Comparison of ENCODE assay signal across 9 cellular contexts in genomic region chr21:45309069-45309521, GRCh38. TPM values are rescaled to one million over a fixed set of nuclear protein-coding genes. Genes with fewer than 3 reads are reported as not detected.
A peak's percentile ranks its signal among the peaks of the same experiment; 100 is the strongest.
DNase-seq lines count a peak whose midpoint lies in the region; ATAC-seq, FAIRE-seq and TF ChIP-seq lines count a peak whose summit lies in the region.
"Had no signal": no experiment of that assay in that cellular context is flagged by ENCODE, and none has a peak within 500 bp of the region (broad histone marks: within the 10 kb centered on the region; RNA-seq: fewer than 3 reads in every experiment).

No MANE protein-coding gene starts in this region.

- no peaks in the 10 kb centered on the region for H3K27me3 ChIP-seq in endothelial cell of umbilical vein (ENCODE audit: control insufficient read depth in 2 of 2, insufficient read depth in 2 of 2, low read length in 2 of 2)

- peak overlapping the region; percentile 84 for H3K27ac ChIP-seq in endothelial cell of umbilical vein (ENCODE audit: insufficient read depth, low read depth, low read length)
- peak overlapping the region; percentile 19 for H3K27ac ChIP-seq in urinary bladder (ENCODE audit: low read depth)

- no peak overlapping the region for H3K4me3 Mint-ChIP-seq in Calu3 (ENCODE audit: low read depth, unreplicated experiment)
- peak overlapping the region; percentile 29 for H3K4me3 Mint-ChIP-seq in activated CD4-positive, alpha-beta T cell treated with anti-CD3 and anti-CD28 coated beads, Interleukin-2, amount 10 ng/mL, durations not matched to agents 24 days and 14 days
- H3K4me3 Mint-ChIP-seq: IgD-negative memory B cell had no signal

- H4K20me1 ChIP-seq in endothelial cell of umbilical vein (replicated peaks; ENCODE audit: control insufficient read depth, extremely low read depth, insufficient read depth, low read length): no peaks in the 10 kb centered on the region

- no peaks in the 10 kb centered on the region for H3K27me3 Mint-ChIP-seq in Calu3 (ENCODE audit: unreplicated experiment)
- peaks cover 9% of the 10 kb centered on the region for H3K27me3 Mint-ChIP-seq in activated CD4-positive, alpha-beta T cell treated with anti-CD3 and anti-CD28 coated beads, Interleukin-2, amount 10 ng/mL, durations not matched to agents 24 days and 14 days

- H3K9me3 ChIP-seq in endothelial cell of umbilical vein (replicated peaks; ENCODE audit: control insufficient read depth, insufficient read depth, low read length): no peaks in the 10 kb centered on the region

- H3K36me3 Mint-ChIP-seq in Calu3 (ENCODE audit: insufficient read depth, unreplicated experiment): no peaks in the 10 kb centered on the region
- no peaks in the 10 kb centered on the region for H3K36me3 Mint-ChIP-seq in activated CD4-positive, alpha-beta T cell treated with anti-CD3 and anti-CD28 coated beads, Interleukin-2, amount 10 ng/mL, durations not matched to agents 24 days and 14 days (ENCODE audit: low read depth)
- H3K36me3 Mint-ChIP-seq: IgD-negative memory B cell had no signal

- BruUV-seq in Calu3 (replicated peaks; lab: Mats Ljungman, UMichigan): no TSS peak
- TSS peak; percentile 57 for BruUV-seq in endothelial cell of umbilical vein (replicated peaks; lab: Mats Ljungman, UMichigan)

- no peak for FAIRE-seq in endothelial cell of umbilical vein (lab: Jason Lieb, UNC)

- peaks cover 18% of the 10 kb centered on the region for H3K4me1 ChIP-seq in endothelial cell of umbilical vein (ENCODE audit: control insufficient read depth, extremely low read depth, insufficient read depth, low read length)
- no peaks in the 10 kb centered on the region for H3K4me1 ChIP-seq in urinary bladder (ENCODE audit: insufficient read depth)

- peak; percentile 63 for DNase-seq in Calu3
- DNase-seq in LHCN-M2 (ENCODE audit: low read depth): peak; percentile 75
- peak; percentile 83 for DNase-seq in activated CD4-positive, alpha-beta T cell treated with anti-CD3 and anti-CD28 coated beads, Interleukin-2, amount 10 ng/mL, durations not matched to agents 24 days and 14 days
- DNase-seq in endothelial cell of umbilical vein (ENCODE audit: low read depth, low spot score): peak; percentile 89
- peak; percentile 80 for DNase-seq in myocyte (ENCODE audit: low read depth)

- H3K9me1 ChIP-seq in endothelial cell of umbilical vein (replicated peaks; ENCODE audit: control insufficient read depth, extremely low read depth, insufficient read depth, low read length): no peaks in the 10 kb centered on the region

- TF ChIP-seq CTCF in Calu3 (IDR thresholded peaks at IDR 0.05; ENCODE audit: unreplicated experiment): peak; percentile 50
- peak; percentile 76 to 93 for TF ChIP-seq CTCF in endothelial cell of umbilical vein (IDR thresholded peaks at IDR 0.05; ENCODE audit: extremely low read depth in 1 of 2, insufficient read depth in 1 of 2, low read depth in 1 of 2, low read length in 2 of 2)

- dilution Hi-C loops in endothelial cell of umbilical vein (cut with MboI; ENCODE audit: extremely low pct_ligation_motif_present, low sequenced_read_pairs): no loop called here

- H3K4me1 Mint-ChIP-seq in Calu3 (ENCODE audit: low read depth, unreplicated experiment): no peaks in the 10 kb centered on the region
- peaks cover 8% of the 10 kb centered on the region for H3K4me1 Mint-ChIP-seq in activated CD4-positive, alpha-beta T cell treated with anti-CD3 and anti-CD28 coated beads, Interleukin-2, amount 10 ng/mL, durations not matched to agents 24 days and 14 days
- H3K4me1 Mint-ChIP-seq: IgD-negative memory B cell had no signal

- no peak for TF ChIP-seq POLR2A in endothelial cell of umbilical vein (IDR thresholded peaks at IDR 0.05; ENCODE audit: low read depth, low read length)

- CTCF ChIA-PET in Calu3 (lab: Charles Lee): no interaction called here
- CTCF ChIA-PET in endothelial cell of umbilical vein (lab: Charles Lee): interaction anchor here (0.7 to 2.1 kb wide), 33 partner anchors 9 to 512 kb away, joined by 3 to 48 read pairs (median 5); partner anchors contain the start of gene POFUT2

- H3K9ac ChIP-seq in endothelial cell of umbilical vein (replicated peaks; ENCODE audit: extremely low read depth, insufficient read depth, low read length): peak overlapping the region; percentile 67

- intact Hi-C loops in Calu3 (cut with micrococcal nuclease; ENCODE audit: unreplicated experiment): no loop called here
- intact Hi-C loops in activated CD4-positive, alpha-beta T cell treated with anti-CD3 and anti-CD28 coated beads, Interleukin-2, amount 10 ng/mL, durations not matched to agents 24 days and 14 days (cut with micrococcal nuclease): no loop called here
- intact Hi-C loops in endothelial cell of umbilical vein (cut with micrococcal nuclease): loop anchor here (1.0 to 2.0 kb wide), 4 partner anchors 8 to 130 kb away; no protein-coding TSS in a partner anchor

- H2AFZ ChIP-seq in endothelial cell of umbilical vein (ENCODE audit: low read depth, low read length): peak overlapping the region; percentile 42

- H3K27ac Mint-ChIP-seq in Calu3 (ENCODE audit: unreplicated experiment): no peak overlapping the region
- no peak overlapping the region for H3K27ac Mint-ChIP-seq in activated CD4-positive, alpha-beta T cell treated with anti-CD3 and anti-CD28 coated beads, Interleukin-2, amount 10 ng/mL, durations not matched to agents 24 days and 14 days

- H3K4me3 ChIP-seq in endothelial cell of umbilical vein (replicated peaks in 1 of 3; ENCODE audit: insufficient read depth in 1 of 3, low read depth in 1 of 3, low read length in 3 of 3): no peak overlapping the region
- no peak overlapping the region for H3K4me3 ChIP-seq in urinary bladder (ENCODE audit: low read depth, low read length)

- peak overlapping the region; percentile 41 for H3K4me2 ChIP-seq in endothelial cell of umbilical vein (ENCODE audit: insufficient read depth, low read length)

- H3K36me3 ChIP-seq in endothelial cell of umbilical vein (ENCODE audit: control insufficient read depth in 2 of 2, extremely low read depth in 1 of 2, insufficient read depth in 2 of 2, low read length in 2 of 2): no peaks in the 10 kb centered on the region
- H3K36me3 ChIP-seq in urinary bladder (ENCODE audit: insufficient read depth): no peaks in the 10 kb centered on the region

- WGBS in urinary bladder: 62% methylated on average over 10 of the region's 10 CpGs

- no peak for ATAC-seq in HG02885 (IDR thresholded peaks at IDR 0.05; ENCODE audit: poor library complexity, unreplicated experiment)
- ATAC-seq in GM21529 (IDR thresholded peaks at IDR 0.05; ENCODE audit: unreplicated experiment): no peak

- POLR2A ChIA-PET in endothelial cell of umbilical vein (lab: Charles Lee): interaction anchor here (0.7 to 0.8 kb wide), 2 partner anchors 10 to 15 kb away, joined by 3 read pairs; no protein-coding TSS in a partner anchor

- no peaks in the 10 kb centered on the region for H3K79me2 ChIP-seq in endothelial cell of umbilical vein (ENCODE audit: control insufficient read depth, insufficient read depth, low read length)

- H3K9me3 Mint-ChIP-seq in Calu3 (ENCODE audit: low read depth, unreplicated experiment): no peaks in the 10 kb centered on the region
- no peaks in the 10 kb centered on the region for H3K9me3 Mint-ChIP-seq in activated CD4-positive, alpha-beta T cell treated with anti-CD3 and anti-CD28 coated beads, Interleukin-2, amount 10 ng/mL, durations not matched to agents 24 days and 14 days

TF ChIP-seq in endothelial cell of umbilical vein, 7 proteins besides CTCF, POLR2A, EP300 and RAD21:
- TF ChIP-seq EZH2 (IDR thresholded peaks at IDR 0.05; ENCODE audit: borderline replicate concordance, low read depth, low read length, severe bottlenecking) (no peak), MYC (IDR thresholded peaks at IDR 0.05; ENCODE audit: low read depth, low read length) (no peak), POLR2AphosphoS5 (IDR thresholded peaks at IDR 0.05; ENCODE audit: insufficient read depth, low read depth, low read length) (no peak), MAX (IDR thresholded peaks at IDR 0.05; ENCODE audit: insufficient read depth, insufficient read length) (peak; percentile 9), JUN (IDR thresholded peaks at IDR 0.05; ENCODE audit: borderline replicate concordance, insufficient read depth, insufficient read length, low read depth) (peak; percentile 29), FOS (IDR thresholded peaks at IDR 0.05; ENCODE audit: borderline replicate concordance, insufficient read depth, low read length) (peak; percentile 64), GATA2 (IDR thresholded peaks at IDR 0.05; ENCODE audit: insufficient read depth, insufficient read length, low read depth, low read length) (no peak)

RNA-seq across cellular contexts. Expression of gene POFUT2, which starts 21.4 kb away (rescaled TPM):
- total RNA-seq in Calu3 (2022): 31.4 and 32.9 TPM in 2 replicates
- 25.5 and 31.3 TPM in 2 replicates for total RNA-seq in LHCN-M2 (2014; rRNA removed)
- polyA plus RNA-seq in LHCN-M2 (2012): 37.5 TPM
- total RNA-seq in activated CD4-positive, alpha-beta T cell treated with anti-CD3 and anti-CD28 coated beads, Interleukin-2, amount 10 ng/mL, durations not matched to agents 24 days and 14 days: 15.5 and 17.9 TPM in 2 replicates
- total RNA-seq in endothelial cell of umbilical vein: 47.5 and 48.9 TPM in 2 replicates
- 29.6 and 30.7 TPM in 2 replicates for polyA plus RNA-seq in endothelial cell of umbilical vein
- 23.4 and 24.8 TPM in 2 replicates for polyA plus RNA-seq in endothelial cell of umbilical vein (2011; cell fraction: cytosol; rRNA removed)
- 111 and 122 TPM in 2 replicates for polyA plus RNA-seq in endothelial cell of umbilical vein (2011; cell fraction: nucleus; rRNA removed)
- 34.1 and 48.5 TPM in 2 replicates for polyA plus RNA-seq in endothelial cell of umbilical vein (2012)
- polyA minus RNA-seq in endothelial cell of umbilical vein: 22.6 and 24.2 TPM in 2 replicates
- polyA minus RNA-seq in endothelial cell of umbilical vein (2011; cell fraction: cytosol; rRNA and poly(A)+ RNA removed): 1.6 TPM
- 33.7 and 49.5 TPM in 2 replicates for polyA minus RNA-seq in endothelial cell of umbilical vein (2011; cell fraction: nucleus; rRNA and poly(A)+ RNA removed)
- total RNA-seq in myocyte: 43.8 and 46.9 TPM in 2 replicates
- 74.5 TPM for polyA plus RNA-seq in myocyte (2012)
- total RNA-seq in urinary bladder: 36.3 TPM
- 26.3 TPM for polyA plus RNA-seq in urinary bladder
